In the genomic region with DNA sequence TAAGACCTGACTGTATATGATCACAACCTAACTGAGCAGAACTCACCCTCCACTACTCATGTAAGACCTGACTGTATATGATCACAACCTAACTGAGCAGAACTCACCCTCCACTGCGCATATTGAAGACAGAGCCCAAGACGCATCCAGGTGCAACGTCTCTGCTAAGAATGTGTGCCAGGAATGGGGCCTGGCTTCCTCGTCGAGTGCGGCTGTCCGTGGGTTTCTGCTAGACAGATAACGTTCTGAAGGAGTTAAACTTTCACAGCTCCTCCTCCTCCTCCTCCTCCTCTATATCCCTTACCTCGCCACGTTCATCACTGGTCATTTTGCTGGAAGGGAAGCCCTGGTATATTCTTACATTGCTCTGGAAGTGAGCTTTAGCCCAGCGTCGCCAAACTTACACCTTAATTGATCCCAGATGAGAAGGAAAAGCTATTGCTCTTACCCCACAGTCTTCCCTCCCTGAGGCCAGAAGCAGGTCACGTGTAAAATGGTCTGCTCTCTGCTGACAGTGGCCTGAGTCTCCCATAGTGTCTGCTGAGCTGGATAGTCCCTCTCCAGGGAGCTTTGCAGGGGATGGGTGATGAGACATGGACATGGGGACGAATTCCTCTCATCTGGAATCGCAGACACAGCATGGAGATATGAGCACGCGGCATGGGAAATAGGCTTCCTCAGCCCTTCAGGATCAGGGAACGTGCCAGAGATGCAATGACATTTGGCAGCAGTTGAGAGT, we compare ENCODE assay signal across 21 cellular contexts.
A peak's percentile ranks its signal among the peaks of the same experiment; 100 is the strongest.
DNase-seq lines count a peak whose midpoint lies in the region; ATAC-seq and TF ChIP-seq lines count a peak whose summit lies in the region.
"Had no signal": no experiment of that assay in that cellular context is flagged by ENCODE, and none has a peak within 500 bp of the region (broad histone marks: within the 10 kb centered on the region; RNA-seq: fewer than 3 reads in every experiment).

No MANE protein-coding gene starts in this region.

- H3K27ac ChIP-seq in stomach = no peak overlapping the region
- H3K27ac ChIP-seq: 22Rv1, epithelial cell of prostate, prostate gland had no signal

- H3K4me3 ChIP-seq in stomach = no peak overlapping the region
- H3K4me3 ChIP-seq: prostate gland had no signal

- TF ChIP-seq POLR2A in stomach (IDR thresholded peaks at IDR 0.05) = no peak

- DNase-seq in NCI-H1694 (lab: John Stamatoyannopoulos, UW) (peak; percentile 10), NCI-H1694 treated with DMSO at 0.1 percent for 48 hours (lab: John Stamatoyannopoulos, UW) (no peak), cerebellar cortex (ENCODE audit: low spot score) (peak; percentile 81), left cardiac atrium (no peak), stomach (peak; percentile 5)
- DNase-seq in activated CD4-positive, alpha-beta T cell treated with anti-CD3 and anti-CD28 coated beads, Interleukin-2, amount 50 U/mL, for 48 hours = no peak
- DNase-seq: activated CD4-positive, alpha-beta T cell treated with anti-CD3 and anti-CD28 coated beads, Interleukin-2, amount 10 ng/mL, durations not matched to agents 24 days and 14 days; activated naive CD4-positive, alpha-beta T cell treated with anti-CD3 and anti-CD28 coated beads, Interleukin-2, amount 10 ng/mL, durations not matched to agents 7 days and 5 days; dermis blood vessel endothelial cell; DMS 273 treated with DMSO at 0.1 percent for 48 hours; immature natural killer cell; mammary epithelial cell; naive B cell; NCI-H146; NCI-H345; SW 1271 had no signal

- H3K9me3 ChIP-seq in stomach = no peaks in the 10 kb centered on the region
- H3K9me3 ChIP-seq: prostate gland had no signal

- H3K4me1 ChIP-seq in stomach = peaks cover 0 to 14% (median 4%) of the 10 kb centered on the region in 4 donors
- H3K4me1 ChIP-seq: prostate gland had no signal

- no peak for TF ChIP-seq EP300 in stomach (IDR thresholded peaks at IDR 0.05)

- WGBS in stomach, 5 donors = 74 to 82% (median 77%) methylated on average over 18 of the region's 18 CpGs

- TF ChIP-seq CTCF in stomach (IDR thresholded peaks at IDR 0.05) = no peak

- H3K27me3 ChIP-seq in stomach = no peaks in the 10 kb centered on the region

- peaks cover 0 to 14% (median 0%) of the 10 kb centered on the region in 4 donors for H3K36me3 ChIP-seq in stomach
- H3K36me3 ChIP-seq: prostate gland had no signal

- ATAC-seq in left cardiac atrium (peak; percentile 62 to 69), HG02884 (IDR thresholded peaks at IDR 0.05; ENCODE audit: unreplicated experiment) (no peak), HG03097 (IDR thresholded peaks at IDR 0.05; ENCODE audit: low FRiP score, unreplicated experiment) (no peak)

- intact Hi-C loops in left cardiac atrium (cut with DNase I) = no loop called here
- intact Hi-C loops in stomach (cut with DNase I; ENCODE audit: low total_unique reads) = no loop called here

Comparison
In these comparisons a context has a peak if more than half of its experiments do, and no peak if none do; other contexts are left out.
1. DNase-seq: peak in NCI-H1694 (single experiment), cerebellar cortex (single experiment) and stomach (single experiment); none in NCI-H1694 treated with DMSO at 0.1 percent for 48 hours (single experiment), left cardiac atrium (single experiment) and activated CD4-positive, alpha-beta T cell treated with anti-CD3 and anti-CD28 coated beads, Interleukin-2, amount 50 U/mL, for 48 hours (0 of 2).
2. ATAC-seq: peak in left cardiac atrium (2 of 2); none in HG02884 (single experiment) and HG03097 (single experiment).